In the genomic region with DNA sequence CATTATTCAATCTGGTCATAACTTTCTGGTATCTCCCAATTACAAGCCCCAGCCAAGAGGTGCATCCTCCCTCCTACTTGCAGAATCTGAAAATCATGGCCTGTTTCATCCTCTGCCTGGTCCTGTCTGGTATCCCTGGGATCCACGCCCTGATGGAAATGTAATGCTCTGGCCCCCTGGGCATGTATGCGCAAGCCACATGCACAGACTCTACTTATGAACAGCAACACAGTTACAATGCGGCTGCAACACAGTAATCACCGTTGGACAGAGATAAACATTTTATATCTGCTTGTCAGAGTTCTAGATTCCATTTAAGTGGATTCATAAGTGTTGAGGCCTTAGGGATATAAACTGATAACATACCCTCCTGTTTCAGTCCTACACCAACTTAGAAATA, we compare ENCODE assay signal across 39 cellular contexts.
"Had no signal": no experiment of that assay in that cellular context is flagged by ENCODE, and none has a peak within 500 bp of the region (broad histone marks: within the 10 kb centered on the region; RNA-seq: fewer than 3 reads in every experiment).

No MANE protein-coding gene starts in this region.

- ATAC-seq: activated naive CD4-positive, alpha-beta T cell treated with anti-CD3 and anti-CD28 coated beads, Interleukin-2, amount 50 U/mL, for 72 hours; activated naive CD8-positive, alpha-beta T cell treated with anti-CD3 and anti-CD28 coated beads, Interleukin-2, amount 50 U/mL, for 24 hours; activated T-cell treated with anti-CD3 and anti-CD28 coated beads, Interleukin-2, amount 50 U/mL, for 4 hours; activated T-cell treated with anti-CD3 and anti-CD28 coated beads, Interleukin-2, amount 50 U/mL, for 72 hours; activated T-helper 17 cell treated with anti-CD3 and anti-CD28 coated beads, Interleukin-2, amount 50 U/mL, for 72 hours; body of pancreas had no signal

- H3K9me3 Mint-ChIP-seq: activated naive CD4-positive, alpha-beta T cell treated with anti-CD3 and anti-CD28 coated beads for 36 hours; activated naive CD4-positive, alpha-beta T cell treated with anti-CD3 and anti-CD28 coated beads, Interleukin-2, amount 10 ng/mL, durations not matched to agents 7 days and 5 days; activated naive CD4-positive, alpha-beta T cell treated with anti-CD3 and anti-CD28 coated beads, Interleukin-2, amount 50 U/mL, for 24 hours; activated naive CD4-positive, alpha-beta T cell treated with anti-CD3 and anti-CD28 coated beads, Interleukin-2, amount 50 U/mL, for 72 hours; activated naive CD8-positive, alpha-beta T cell treated with anti-CD3 and anti-CD28 coated beads for 36 hours; activated naive CD8-positive, alpha-beta T cell treated with anti-CD3 and anti-CD28 coated beads, Interleukin-2, amount 10 ng/mL, durations not matched to agents 7 days and 5 days; activated naive CD8-positive, alpha-beta T cell treated with anti-CD3 and anti-CD28 coated beads, Interleukin-2, amount 50 U/mL, for 24 hours; activated T-cell treated with anti-CD3 and anti-CD28 coated beads, Interleukin-2, amount 50 U/mL, for 24 hours; activated T-cell treated with anti-CD3 and anti-CD28 coated beads, Interleukin-2, amount 50 U/mL, for 4 hours; activated T-cell treated with anti-CD3 and anti-CD28 coated beads, Interleukin-2, amount 50 U/mL, for 72 hours; activated T-helper 1 cell treated with anti-CD3 and anti-CD28 coated beads, Interleukin-12 subunit alpha, Interleukin-12 subunit beta, Interleukin-2, Interleukin-4 antibody, amounts not matched to agents 30 ng/mL and 10 ng/mL and 1 ng/mL, durations not matched to agents 14 hours and 24 hours and 36 hours; activated T-helper 17 cell treated with anti-CD3 and anti-CD28 coated beads, Interleukin-2, amount 50 U/mL, for 72 hours; activated T-helper 2 cell treated with anti-CD3 and anti-CD28 coated beads, Interferon-gamma antibody, Interleukin-2, Interleukin-4, amounts not matched to agents 10 μg/mL and 5 μg/mL and 100 μg/mL, durations not matched to agents 14 hours and 24 hours and 36 hours; brain; central memory CD8-positive, alpha-beta T cell had no signal

- H3K27me3 Mint-ChIP-seq: activated naive CD4-positive, alpha-beta T cell treated with anti-CD3 and anti-CD28 coated beads, Interleukin-2, amount 10 ng/mL, durations not matched to agents 7 days and 5 days; activated naive CD4-positive, alpha-beta T cell treated with anti-CD3 and anti-CD28 coated beads, Interleukin-2, amount 50 U/mL, for 24 hours; activated naive CD8-positive, alpha-beta T cell; activated naive CD8-positive, alpha-beta T cell treated with anti-CD3 and anti-CD28 coated beads for 36 hours; activated naive CD8-positive, alpha-beta T cell treated with anti-CD3 and anti-CD28 coated beads, Interleukin-2, amount 10 ng/mL, durations not matched to agents 7 days and 5 days; activated naive CD8-positive, alpha-beta T cell treated with anti-CD3 and anti-CD28 coated beads, Interleukin-2, amount 50 U/mL, for 24 hours; activated T-cell treated with anti-CD3 and anti-CD28 coated beads, Interleukin-2, amount 50 U/mL, for 24 hours; activated T-helper 17 cell treated with anti-CD3 and anti-CD28 coated beads, Interleukin-2, amount 50 U/mL, for 72 hours; brain; central memory CD8-positive, alpha-beta T cell had no signal

- H3K27ac ChIP-seq: adrenal gland, ascending aorta, body of pancreas, brain microvascular endothelial cell, breast epithelium, cardiac muscle cell had no signal

- H3K36me3 Mint-ChIP-seq: activated naive CD4-positive, alpha-beta T cell treated with anti-CD3 and anti-CD28 coated beads, Interleukin-2, amount 10 ng/mL, durations not matched to agents 7 days and 5 days; activated naive CD4-positive, alpha-beta T cell treated with anti-CD3 and anti-CD28 coated beads, Interleukin-2, amount 50 U/mL, for 72 hours; activated naive CD8-positive, alpha-beta T cell treated with anti-CD3 and anti-CD28 coated beads for 36 hours had no signal

- H3K4me3 Mint-ChIP-seq: activated naive CD4-positive, alpha-beta T cell treated with anti-CD3 and anti-CD28 coated beads for 36 hours; activated naive CD4-positive, alpha-beta T cell treated with anti-CD3 and anti-CD28 coated beads, Interleukin-2, amount 10 ng/mL, durations not matched to agents 7 days and 5 days; activated naive CD4-positive, alpha-beta T cell treated with anti-CD3 and anti-CD28 coated beads, Interleukin-2, amount 50 U/mL, for 24 hours; activated naive CD8-positive, alpha-beta T cell; activated naive CD8-positive, alpha-beta T cell treated with anti-CD3 and anti-CD28 coated beads for 36 hours; activated naive CD8-positive, alpha-beta T cell treated with anti-CD3 and anti-CD28 coated beads, Interleukin-2, amount 10 ng/mL, durations not matched to agents 7 days and 5 days; activated naive CD8-positive, alpha-beta T cell treated with anti-CD3 and anti-CD28 coated beads, Interleukin-2, amount 50 U/mL, for 24 hours; activated T-cell treated with anti-CD3 and anti-CD28 coated beads, Interleukin-2, amount 50 U/mL, for 24 hours; activated T-cell treated with anti-CD3 and anti-CD28 coated beads, Interleukin-2, amount 50 U/mL, for 4 hours; activated T-cell treated with anti-CD3 and anti-CD28 coated beads, Interleukin-2, amount 50 U/mL, for 72 hours; activated T-helper 1 cell treated with anti-CD3 and anti-CD28 coated beads, Interleukin-12 subunit alpha, Interleukin-12 subunit beta, Interleukin-2, Interleukin-4 antibody, amounts not matched to agents 30 ng/mL and 10 ng/mL and 1 ng/mL, durations not matched to agents 14 hours and 24 hours and 36 hours; activated T-helper 17 cell treated with anti-CD3 and anti-CD28 coated beads, Interleukin-2, amount 50 U/mL, for 72 hours; brain; central memory CD8-positive, alpha-beta T cell had no signal

- H3K4me1 ChIP-seq: adrenal gland, ascending aorta, body of pancreas, breast epithelium had no signal

- DNase-seq: activated effector memory CD4-positive, alpha-beta T cell treated with anti-CD3 and anti-CD28 coated beads, Interleukin-2, amount 50 U/mL, for 16 hours; activated effector memory CD4-positive, alpha-beta T cell treated with Interleukin-2 at 50 U/mL for 16 hours; activated gamma-delta T cell; activated gamma-delta T cell treated with Interleukin-2 at 50 U/mL for 16 hours; activated naive CD4-positive, alpha-beta T cell; activated naive CD4-positive, alpha-beta T cell treated with anti-CD3 and anti-CD28 coated beads for 36 hours; activated naive CD4-positive, alpha-beta T cell treated with anti-CD3 and anti-CD28 coated beads, Interleukin-2, amount 10 ng/mL, durations not matched to agents 7 days and 5 days; activated naive CD4-positive, alpha-beta T cell treated with anti-CD3 and anti-CD28 coated beads, Interleukin-2, amount 50 U/mL, for 16 hours; activated naive CD4-positive, alpha-beta T cell treated with Interleukin-2 at 50 U/mL for 16 hours; activated naive CD8-positive, alpha-beta T cell treated with anti-CD3 and anti-CD28 coated beads for 36 hours; activated naive CD8-positive, alpha-beta T cell treated with anti-CD3 and anti-CD28 coated beads, Interleukin-2, amount 10 ng/mL, durations not matched to agents 7 days and 5 days; activated naive CD8-positive, alpha-beta T cell treated with anti-CD3 and anti-CD28 coated beads, Interleukin-2, amount 50 U/mL, for 24 hours; activated T-cell treated with anti-CD3 and anti-CD28 coated beads for 4 hours; activated T-cell treated with anti-CD3 and anti-CD28 coated beads, Interleukin-2, amount 50 U/mL, for 1 hour; activated T-cell treated with anti-CD3 and anti-CD28 coated beads, Interleukin-2, amount 50 U/mL, for 24 hours; activated T-cell treated with anti-CD3 and anti-CD28 coated beads, Interleukin-2, amount 50 U/mL, for 4 hours; activated T-cell treated with anti-CD3 and anti-CD28 coated beads, Interleukin-2, amount 50 U/mL, for 48 hours; activated T-cell treated with anti-CD3 and anti-CD28 coated beads, Interleukin-2, amount 50 U/mL, for 72 hours; adrenal gland; amniotic stem cell; amygdala; anterior cingulate cortex; aorta; body of pancreas; brain microvascular endothelial cell; caudate nucleus; central memory CD4-positive, alpha-beta T cell; cerebellar nuclear complex had no signal

- H3K27ac Mint-ChIP-seq: activated naive CD4-positive, alpha-beta T cell treated with anti-CD3 and anti-CD28 coated beads for 36 hours; activated naive CD4-positive, alpha-beta T cell treated with anti-CD3 and anti-CD28 coated beads, Interleukin-2, amount 10 ng/mL, durations not matched to agents 7 days and 5 days; activated naive CD4-positive, alpha-beta T cell treated with anti-CD3 and anti-CD28 coated beads, Interleukin-2, amount 50 U/mL, for 24 hours; activated naive CD4-positive, alpha-beta T cell treated with anti-CD3 and anti-CD28 coated beads, Interleukin-2, amount 50 U/mL, for 72 hours; activated naive CD8-positive, alpha-beta T cell; activated naive CD8-positive, alpha-beta T cell treated with anti-CD3 and anti-CD28 coated beads for 36 hours; activated naive CD8-positive, alpha-beta T cell treated with anti-CD3 and anti-CD28 coated beads, Interleukin-2, amount 10 ng/mL, durations not matched to agents 7 days and 5 days; activated naive CD8-positive, alpha-beta T cell treated with anti-CD3 and anti-CD28 coated beads, Interleukin-2, amount 50 U/mL, for 24 hours; activated T-cell treated with anti-CD3 and anti-CD28 coated beads, Interleukin-2, amount 50 U/mL, for 24 hours; activated T-cell treated with anti-CD3 and anti-CD28 coated beads, Interleukin-2, amount 50 U/mL, for 72 hours; activated T-helper 1 cell treated with anti-CD3 and anti-CD28 coated beads, Interleukin-12 subunit alpha, Interleukin-12 subunit beta, Interleukin-2, Interleukin-4 antibody, amounts not matched to agents 30 ng/mL and 10 ng/mL and 1 ng/mL, durations not matched to agents 14 hours and 24 hours and 36 hours; activated T-helper 17 cell treated with anti-CD3 and anti-CD28 coated beads, Interleukin-2, amount 50 U/mL, for 72 hours; activated T-helper 2 cell treated with anti-CD3 and anti-CD28 coated beads, Interferon-gamma antibody, Interleukin-2, Interleukin-4, amounts not matched to agents 10 μg/mL and 5 μg/mL and 100 μg/mL, durations not matched to agents 14 hours and 24 hours and 36 hours had no signal

- H3K36me3 ChIP-seq: ascending aorta, brain microvascular endothelial cell, breast epithelium had no signal

- H3K9me3 ChIP-seq: adrenal gland, ascending aorta, body of pancreas, breast epithelium had no signal

- H3K4me1 Mint-ChIP-seq: activated naive CD4-positive, alpha-beta T cell treated with anti-CD3 and anti-CD28 coated beads, Interleukin-2, amount 10 ng/mL, durations not matched to agents 7 days and 5 days; activated naive CD4-positive, alpha-beta T cell treated with anti-CD3 and anti-CD28 coated beads, Interleukin-2, amount 50 U/mL, for 24 hours; activated naive CD8-positive, alpha-beta T cell treated with anti-CD3 and anti-CD28 coated beads for 36 hours; activated naive CD8-positive, alpha-beta T cell treated with anti-CD3 and anti-CD28 coated beads, Interleukin-2, amount 50 U/mL, for 24 hours; activated T-helper 17 cell treated with anti-CD3 and anti-CD28 coated beads, Interleukin-2, amount 50 U/mL, for 72 hours; brain; central memory CD8-positive, alpha-beta T cell had no signal

- H3K4me3 ChIP-seq: adrenal gland, ascending aorta, body of pancreas, breast epithelium, cardiac muscle cell had no signal

- H3K27me3 ChIP-seq: adrenal gland, ascending aorta, body of pancreas, brain microvascular endothelial cell, breast epithelium, cardiac muscle cell had no signal
